ENCODE assay signal across 10 cellular contexts in the genomic region with DNA sequence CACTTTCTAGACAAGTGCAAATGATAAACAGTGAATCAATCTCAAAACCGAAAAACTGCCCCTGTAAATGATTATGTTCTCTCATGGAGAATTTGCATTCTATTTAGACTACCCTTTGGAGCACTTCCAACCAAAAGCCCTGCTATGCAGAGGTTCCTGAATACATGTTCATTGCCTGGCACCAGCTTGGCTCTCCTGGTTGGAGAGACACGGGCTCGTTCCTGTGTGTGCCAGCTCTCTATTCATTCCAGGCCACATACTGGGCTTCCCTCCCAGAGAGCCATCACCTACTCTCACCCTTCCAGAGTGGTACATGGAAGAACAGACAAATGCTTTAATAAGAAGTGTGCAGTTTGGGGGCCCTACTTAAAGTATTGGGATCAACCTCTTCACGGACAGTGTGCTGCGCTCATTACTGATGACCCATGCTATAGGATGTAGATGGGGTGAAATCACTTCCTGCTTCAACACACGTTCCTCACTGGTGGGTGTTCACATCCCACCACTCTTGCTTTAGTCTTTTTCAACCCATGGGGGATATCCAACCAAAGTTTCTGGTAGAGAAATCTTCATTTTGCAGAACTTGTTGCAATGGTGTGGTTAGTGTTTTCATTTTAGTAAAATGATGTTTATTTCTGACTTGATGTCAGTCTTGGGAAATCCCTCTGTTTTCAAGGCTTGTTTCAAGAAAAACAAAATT. TPM values are rescaled to one million over a fixed set of nuclear protein-coding genes. Genes with fewer than 3 reads are reported as not detected.
DNase-seq lines count a peak whose midpoint lies in the region; ATAC-seq and TF ChIP-seq lines count a peak whose summit lies in the region.
"Had no signal": no experiment of that assay in that cellular context is flagged by ENCODE, and none has a peak within 500 bp of the region (broad histone marks: within the 10 kb centered on the region; RNA-seq: fewer than 3 reads in every experiment).

No MANE protein-coding gene starts in this region.

- intact Hi-C loops in body of pancreas (cut with DNase I) (no loop called here), left ventricle myocardium superior (cut with micrococcal nuclease) (no loop called here), gastrocnemius medialis (cut with DNase I; ENCODE audit: low total_unique reads) (loop anchor here (5.0 kb wide), 1 partner anchor 91 kb away; no protein-coding TSS in a partner anchor)

- H3K27me3 ChIP-seq in body of pancreas (no peaks in the 10 kb centered on the region), gastrocnemius medialis (no peaks in the 10 kb centered on the region)

- H3K4me1 ChIP-seq in body of pancreas: peaks cover 78% of the 10 kb centered on the region
- peaks cover 81 to 85% of the 10 kb centered on the region in 2 donors for H3K4me1 ChIP-seq in gastrocnemius medialis

- H3K4me3 ChIP-seq in AG10803 (ENCODE audit: low read length) (peak overlapping the region; percentile 98), body of pancreas (no peak overlapping the region), gastrocnemius medialis (no peak overlapping the region)

- peak overlapping the region in 3 of 4 donors; percentile 90 to 95 (median 94) for H3K27ac ChIP-seq in body of pancreas
- H3K27ac ChIP-seq in gastrocnemius medialis: peak overlapping the region; percentile 86 to 95 (median 94)

- no peak for DNase-seq in AG10803 (ENCODE audit: low read depth)
- peak in 2 of 4 donors; percentile 32 to 43 for DNase-seq in body of pancreas
- DNase-seq in left ventricle myocardium superior: peak; percentile 69
- DNase-seq in gastrocnemius medialis: no peak
- DNase-seq in COLO668 (lab: John Stamatoyannopoulos, UW; ENCODE audit: unreplicated experiment): no peak
- DNase-seq in retina: no peak
- DNase-seq in 8988T: no peak
- no peak for DNase-seq in NCI-H1092 (lab: John Stamatoyannopoulos, UW)
- DNase-seq: activated CD4-positive, alpha-beta T cell treated with anti-CD3 and anti-CD28 coated beads, Interleukin-2, amount 50 U/mL, for 1 hour; activated effector memory CD4-positive, alpha-beta T cell treated with Interleukin-2 at 50 U/mL for 16 hours had no signal

- TF ChIP-seq CTCF in AG10803 (conservative IDR thresholded peaks at IDR 0.05; ENCODE audit: low read length) (no peak), body of pancreas (IDR thresholded peaks at IDR 0.05) (no peak), gastrocnemius medialis (IDR thresholded peaks at IDR 0.05 in 4 of 5, conservative IDR thresholded peaks at IDR 0.05 in 1 of 5) (no peak)

- WGBS in body of pancreas, 2 donors: 27 to 28% methylated on average over 6 of the region's 6 CpGs

- H3K36me3 ChIP-seq in body of pancreas (replicated peaks in 1 of 2; ENCODE audit: insufficient read depth in 1 of 2, low read depth in 2 of 2): no peaks in the 10 kb centered on the region
- H3K36me3 ChIP-seq in gastrocnemius medialis: no peaks in the 10 kb centered on the region

- TF ChIP-seq POLR2A in body of pancreas (IDR thresholded peaks at IDR 0.05) (no peak), gastrocnemius medialis (IDR thresholded peaks at IDR 0.05) (no peak)

- in situ Hi-C loops in gastrocnemius medialis (cut with MboI; ENCODE audit: low sequenced_read_pairs in 4 of 4): no loop called here

- H3K9me3 ChIP-seq in body of pancreas: no peaks in the 10 kb centered on the region
- H3K9me3 ChIP-seq in gastrocnemius medialis: no peaks in the 10 kb centered on the region

- ATAC-seq in body of pancreas (no peak), left ventricle myocardium superior (peak; percentile 46), gastrocnemius medialis (no peak)

RNA-seq across cellular contexts. Expression of a gene that starts 38.5 kb away (rescaled TPM):
- total RNA-seq in body of pancreas: 10 to 100 TPM; 19.2 to 23.4 TPM
- 65.0 TPM for total RNA-seq in left ventricle myocardium superior
- 10 to 100 TPM; 45.5 to 73.2 (median 61.5) TPM for total RNA-seq in gastrocnemius medialis
